In genomic region chr1:201554167-201554600, GRCh38 we compare ENCODE assay signal across 1 cellular context.
TF ChIP-seq lines count a peak whose summit lies in the region.

No MANE protein-coding gene starts in this region.

TF ChIP-seq in K562, 482 proteins besides CTCF, POLR2A, EP300 and RAD21 (continued from another document):
- TF ChIP-seq MGA (IDR thresholded peaks at IDR 0.05) (peak; percentile 76), ZNF589 (CRISPR knock-in tag; IDR thresholded peaks at IDR 0.05; ENCODE audit: low read depth) (peak; percentile 89; the same call in 1 of the 2 replicates), NR2C2 (CRISPR knock-in tag; IDR thresholded peaks at IDR 0.05) (no peak), NR2C2 (tag; IDR thresholded peaks at IDR 0.05) (0 out of 2 replicates have a peak, but pooled peaks have one; percentile 12), ZNF584 (CRISPR knock-in tag; IDR thresholded peaks at IDR 0.05; ENCODE audit: low read depth) (peak; percentile 62; the same call in 1 of the 2 replicates), MNT (conservative IDR thresholded peaks at IDR 0.05) (peak; percentile 35 to 66; a peak in 3 of 4 replicates), ZBTB17 (CRISPR knock-in tag; IDR thresholded peaks at IDR 0.05) (peak; percentile 71; the same call in 1 of the 2 replicates), ZNF766 (CRISPR knock-in tag; conservative IDR thresholded peaks at IDR 0.05) (peak; percentile 47; the same call in 1 of the 2 replicates)
